In genomic region chrX:21986596-21986995, GRCh38 we compare ENCODE assay signal across 1 cellular context.
TF ChIP-seq lines count a peak whose summit lies in the region.

No MANE protein-coding gene starts in this region.

TF ChIP-seq in GM12878, 131 proteins besides CTCF, POLR2A, EP300 and RAD21:
- TF ChIP-seq DPF2 (IDR thresholded peaks at IDR 0.05) (no peak), PML (IDR thresholded peaks at IDR 0.05; ENCODE audit: low read length) (no peak), MTA3 (IDR thresholded peaks at IDR 0.05; ENCODE audit: borderline replicate concordance, low read length) (no peak), PAX8 (IDR thresholded peaks at IDR 0.05) (no peak), CBFB (IDR thresholded peaks at IDR 0.05; ENCODE audit: low read depth) (no peak), CHD1 (IDR thresholded peaks at IDR 0.05; ENCODE audit: low read depth, low read length) (no peak), IRF4 (IDR thresholded peaks at IDR 0.05; ENCODE audit: low read depth, low read length) (no peak)
